27 cellular contexts compared by ENCODE assay signal in the genomic region with DNA sequence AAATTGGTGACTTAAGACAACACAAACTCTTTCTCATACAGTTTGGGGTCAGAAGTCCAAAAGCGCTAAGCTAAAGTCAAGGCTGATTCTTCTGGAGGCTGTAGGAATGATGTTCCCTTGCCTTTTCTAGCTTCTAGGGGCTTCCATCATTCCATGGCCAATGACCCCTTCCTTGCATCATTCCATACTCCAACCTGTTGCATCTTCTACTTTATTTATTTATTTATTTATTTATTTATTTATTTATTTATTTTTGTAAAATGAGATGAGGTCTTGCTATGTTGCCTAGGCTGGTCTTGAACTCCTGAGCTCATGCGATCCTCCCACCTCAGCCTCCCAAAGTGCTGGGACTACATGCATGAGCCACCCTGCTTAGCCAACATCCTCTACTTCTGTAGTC.
"Had no signal": no experiment of that assay in that cellular context is flagged by ENCODE, and none has a peak within 500 bp of the region (broad histone marks: within the 10 kb centered on the region; RNA-seq: fewer than 3 reads in every experiment).

No MANE protein-coding gene starts in this region.

- H3K4me1 ChIP-seq: stomach, thyroid gland, tibial artery, transverse colon, upper lobe of left lung, upper lobe of right lung, uterus, vagina had no signal

- FAIRE-seq: urothelium cell line had no signal

- H3K36me3 ChIP-seq: stomach, suprapubic skin, thoracic aorta, thyroid gland, tibial artery, transverse colon, upper lobe of left lung, upper lobe of right lung, uterus, vagina had no signal

- H3K4me3 ChIP-seq: stomach, suprapubic skin, testis, thoracic aorta, thyroid gland, tibial artery, tibial nerve, transverse colon, upper lobe of left lung, upper lobe of right lung, uterus, vagina had no signal

- ATAC-seq: stimulated activated effector memory CD8-positive, alpha-beta T cell treated with anti-CD3 and anti-CD28 coated beads, Interleukin-12 subunit alpha, Interleukin-12 subunit beta, amount 100 ng/mL, for 72 hours; stimulated activated memory B cell treated with anti-CD40 and anti-IgM and Interleukin-4, amounts not matched to agents 10 μg/mL and 1 μg/mL and 100 μg/mL, for 72 hours; stimulated activated naive B cell treated with anti-CD40 and anti-IgM and Interleukin-4, amounts not matched to agents 10 μg/mL and 1 μg/mL and 100 μg/mL, for 72 hours; stimulated activated naive CD8-positive, alpha-beta T cell treated with anti-CD3 and anti-CD28 coated beads, Interleukin-15, amount 100 ng/mL, for 72 hours; stimulated activated naive CD8-positive, alpha-beta T cell treated with anti-CD3 and anti-CD28 coated beads, Interleukin-15, Interleukin-2, amounts not matched to agents 100 U/mL and 50 U/mL, for 24 hours had no signal

- H3K9me3 ChIP-seq: suprapubic skin, testis, thoracic aorta, thyroid gland, tibial artery, uterus, vagina had no signal

- H3K27me3 ChIP-seq: stomach, suprapubic skin, testis, thyroid gland, tibial artery, tibial nerve, transverse colon, upper lobe of left lung, upper lobe of right lung, uterus, vagina had no signal

- DNase-seq: stimulated activated CD4-positive, alpha-beta T cell treated with anti-CD3 and anti-CD28 coated beads, Interleukin-2, amount 100 ng/mL, for 48 hours; stimulated activated CD4-positive, alpha-beta T cell treated with anti-CD3 and anti-CD28 coated beads, Interleukin-4, amount 100 ng/mL, for 1 hour; stimulated activated CD4-positive, alpha-beta T cell treated with anti-CD3 and anti-CD28 coated beads, Interleukin-4, amount 100 ng/mL, for 24 hours; stimulated activated CD4-positive, alpha-beta T cell treated with anti-CD3 and anti-CD28 coated beads, Interleukin-4, amount 100 ng/mL, for 4 hours; stimulated activated CD8-positive, alpha-beta memory T cell treated with anti-CD3 and anti-CD28 coated beads, Interleukin-4, amount 100 ng/mL, for 48 hours; stimulated activated naive B cell treated with anti-CD40 and anti-IgM and Interleukin-4, amounts not matched to agents 10 μg/mL and 1 μg/mL and 100 μg/mL, for 72 hours; stimulated activated naive CD4-positive, alpha-beta T cell; stimulated activated naive CD4-positive, alpha-beta T cell treated with Interleukin-2 at 50 U/mL for 16 hours; stimulated activated naive CD8-positive, alpha-beta T cell treated with anti-CD3 and anti-CD28 coated beads, Interleukin-15, amount 100 ng/mL, for 72 hours; stimulated activated naive CD8-positive, alpha-beta T cell treated with anti-CD3 and anti-CD28 coated beads, Interleukin-15, Interleukin-2, amounts not matched to agents 100 U/mL and 50 U/mL, for 24 hours; stomach; substantia nigra; testis; thyroid gland; tibial artery; transverse colon; trophoblast cell; upper lobe of left lung; upper lobe of right lung; uterus had no signal

- H3K27ac ChIP-seq: stomach, suprapubic skin, testis, thoracic aorta, thyroid gland, tibial artery, tibial nerve, transverse colon, upper lobe of left lung, upper lobe of right lung, uterus, vagina had no signal
